Comparison of ENCODE assay signal across 21 cellular contexts in the genomic region with DNA sequence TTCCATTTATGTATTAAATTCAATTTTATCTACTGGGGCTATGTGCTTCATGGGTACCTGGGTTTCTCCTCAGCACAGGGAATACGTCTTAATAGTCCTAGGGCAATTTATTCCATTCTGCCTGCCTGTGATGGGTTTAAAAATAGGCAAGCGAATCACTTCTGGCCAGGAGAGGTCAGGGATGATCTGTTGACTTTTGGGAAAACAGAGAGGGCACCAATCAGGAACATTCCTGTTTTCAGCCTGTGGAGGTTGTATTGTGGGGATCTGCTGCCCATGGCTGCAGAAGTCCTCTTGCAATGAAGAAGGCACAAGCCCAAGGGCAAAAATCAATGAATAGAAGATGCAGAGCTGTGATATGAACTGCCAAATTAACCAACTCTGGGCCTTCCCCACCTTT.
DNase-seq lines count a peak whose midpoint lies in the region; ATAC-seq, FAIRE-seq and TF ChIP-seq lines count a peak whose summit lies in the region.
"Had no signal": no experiment of that assay in that cellular context is flagged by ENCODE, and none has a peak within 500 bp of the region (broad histone marks: within the 10 kb centered on the region; RNA-seq: fewer than 3 reads in every experiment).

No MANE protein-coding gene starts in this region.

- H2BK12ac ChIP-seq in H1 (ENCODE audit: low read depth, low read length) = no peak overlapping the region

- H2BK15ac ChIP-seq in H1 (ENCODE audit: low read length) (no peak overlapping the region), mesendoderm (replicated peaks; ENCODE audit: low read depth) (no peak overlapping the region)

- TF ChIP-seq RAD21 in H1 (IDR thresholded peaks at IDR 0.05 in 1 of 2, conservative IDR thresholded peaks at IDR 0.05 in 1 of 2; ENCODE audit: low read depth in 2 of 2, low read length in 2 of 2) = peak; percentile 64

- H3K9ac ChIP-seq in H1 (replicated peaks in 1 of 4; ENCODE audit: extremely low read depth in 1 of 4, low read depth in 3 of 4, low read length in 3 of 4) (no peak overlapping the region), mesendoderm (ENCODE audit: low read length) (no peak overlapping the region)

- H2BK120ac ChIP-seq in H1 (replicated peaks; ENCODE audit: low read depth, low read length) = no peak overlapping the region
- H2BK120ac ChIP-seq in mesendoderm (ENCODE audit: low read depth, low read length) = no peak overlapping the region

- no peak overlapping the region for H4K5ac ChIP-seq in H1 (ENCODE audit: insufficient read length, low read depth, low read length)
- no peak overlapping the region for H4K5ac ChIP-seq in mesendoderm (ENCODE audit: low read length)

- H3K9me3 ChIP-seq in H1 (ENCODE audit: insufficient read depth in 2 of 2, low read depth in 1 of 2, low read length in 1 of 2) = no peaks in the 10 kb centered on the region
- H3K9me3 ChIP-seq: BE2C had no signal

- H2AK5ac ChIP-seq in H1 (ENCODE audit: low read depth, low read length) (no peak overlapping the region), mesendoderm (ENCODE audit: low read length) (no peak overlapping the region)

- 67% methylated on average over 2 of the region's 2 CpGs; no CpG with 5 or more reads in 1 of the 2 experiments for WGBS in H1 (ENCODE audit: extremely low coverage in 1 of 2, insufficient coverage in 1 of 2, insufficient read length in 1 of 2, insufficient replicate concordance in 2 of 2, low coverage in 1 of 2, low lambda C conversion rate in 2 of 2, missing lambda C conversion rate in 1 of 2), 2 experiments
- no CpG with 5 or more reads among the region's 2 CpGs for WGBS in mesendoderm (ENCODE audit: extremely low coverage, insufficient coverage, low lambda C conversion rate)

- 0 out of 2 replicates have a peak overlapping the region, but pooled peaks have one; percentile 36 for H2AFZ ChIP-seq in H1 (ENCODE audit: low read length)

- H3K79me2 ChIP-seq in H1 (ENCODE audit: control insufficient read depth in 1 of 2, insufficient read depth in 2 of 2, low read length in 2 of 2) (no peaks in the 10 kb centered on the region), mesendoderm (ENCODE audit: control insufficient read depth, insufficient read depth, low read length) (no peaks in the 10 kb centered on the region)

- TF ChIP-seq POLR2A in H1 (IDR thresholded peaks at IDR 0.05; ENCODE audit: control extremely low read depth in 1 of 2, low read depth in 2 of 2, low read length in 2 of 2) = no peak

- H3K27me3 Mint-ChIP-seq in stimulated activated naive CD8-positive, alpha-beta T cell treated with anti-CD3 and anti-CD28 coated beads, Interleukin-15, amount 100 ng/mL, for 72 hours = no peaks in the 10 kb centered on the region

- H3K4me2 ChIP-seq in H1 (ENCODE audit: insufficient read depth in 1 of 2, low read depth in 2 of 2, low read length in 2 of 2) = no peak overlapping the region
- H3K4me2 ChIP-seq in mesendoderm (ENCODE audit: low read length) = no peak overlapping the region

- 0 out of 7 replicates have a peak, but pooled peaks cover 0 to 2% (median 0%) of the 10 kb centered on the region in 4 experiments for H3K4me1 ChIP-seq in H1 (replicated peaks in 1 of 4; ENCODE audit: control insufficient read depth in 3 of 4, insufficient read depth in 4 of 4, low read length in 3 of 4)
- H3K4me1 ChIP-seq in mesendoderm (ENCODE audit: control insufficient read depth, low read depth, low read length) = no peaks in the 10 kb centered on the region
- H3K4me1 ChIP-seq: BE2C, HAP-1 had no signal

- TF ChIP-seq CTCF in LNCaP clone FGC (IDR thresholded peaks at IDR 0.05; ENCODE audit: control insufficient read depth, extremely low read depth, insufficient read depth) (peak; percentile 34; the same call in 1 of the 2 replicates), H1 (IDR thresholded peaks at IDR 0.05; ENCODE audit: control extremely low read depth in 1 of 3, insufficient read depth in 1 of 3, low read depth in 1 of 3, low read length in 3 of 3) (peak in 2 of 3 experiments; percentile 24 to 46; a peak in 2 of 4 replicates)

- no peak overlapping the region for H3K27ac ChIP-seq in H1 (ENCODE audit: low read depth, low read length)
- no peak overlapping the region for H3K27ac ChIP-seq in mesendoderm (ENCODE audit: low read depth, low read length)

- H3K14ac ChIP-seq in H1 (ENCODE audit: insufficient read length) = no peak overlapping the region

- POLR2A ChIA-PET in H1 (lab: Charles Lee; ENCODE audit: partially characterized antibody) = no interaction called here

- no peak overlapping the region for H3K23ac ChIP-seq in H1 (ENCODE audit: insufficient read length)
- no peak overlapping the region for H3K23ac ChIP-seq in mesendoderm (ENCODE audit: low read length)

- H2BK20ac ChIP-seq in H1 (ENCODE audit: low read length) = no peak overlapping the region

- FAIRE-seq in H1 (lab: Jason Lieb, UNC) = no peak
- FAIRE-seq: GM12878, GM18507, HTR-8/SVneo had no signal

- peak; percentile 15 for DNase-seq in EL
- DNase-seq in LNCaP clone FGC (ENCODE audit: low read depth) = no peak
- no peak for DNase-seq in H1 (ENCODE audit: low read depth in 1 of 2, low spot score in 2 of 2)
- DNase-seq in mesendoderm = peak; percentile 61
- DNase-seq in stimulated activated CD4-positive, alpha-beta T cell treated with anti-CD3 and anti-CD28 coated beads, Interleukin-4, amount 100 ng/mL, for 4 hours = no peak
- DNase-seq in stimulated activated naive CD8-positive, alpha-beta T cell treated with anti-CD3 and anti-CD28 coated beads, Interleukin-15, amount 100 ng/mL, for 72 hours = no peak
- DNase-seq in NCI-H2081 treated with DMSO at 0.1 percent for 48 hours (lab: John Stamatoyannopoulos, UW) = no peak
- DNase-seq in activated CD4-positive, alpha-beta T cell treated with anti-CD3 and anti-CD28 coated beads for 48 hours = no peak
- DNase-seq: ACHN; BE2C; CD8-positive, alpha-beta T cell; NCI-H1048; NCI-H146; NCI-H226; NCI-H526 treated with DMSO at 0.1 percent for 48 hours; Right ventricle myocardium superior had no signal

- H3K56ac ChIP-seq in H1 (replicated peaks; ENCODE audit: insufficient read length, low read depth, low read length) (no peak overlapping the region), mesendoderm (ENCODE audit: low read length) (no peak overlapping the region)

- no peak overlapping the region for H3K4me3 Mint-ChIP-seq in stimulated activated naive CD8-positive, alpha-beta T cell treated with anti-CD3 and anti-CD28 coated beads, Interleukin-15, amount 100 ng/mL, for 72 hours
- H3K4me3 Mint-ChIP-seq: CD8-positive, alpha-beta T cell had no signal

- no peak overlapping the region for H4K91ac ChIP-seq in H1 (replicated peaks; ENCODE audit: insufficient read length, low read length)

- no peaks in the 10 kb centered on the region for H3K4me1 Mint-ChIP-seq in stimulated activated naive CD8-positive, alpha-beta T cell treated with anti-CD3 and anti-CD28 coated beads, Interleukin-15, amount 100 ng/mL, for 72 hours

- no peak overlapping the region for H4K8ac ChIP-seq in H1 (ENCODE audit: extremely low read depth, insufficient read depth, low read length)
- no peak overlapping the region for H4K8ac ChIP-seq in mesendoderm (ENCODE audit: low read depth, low read length)

- CTCF ChIA-PET in H1 (lab: Charles Lee; ENCODE audit: partially characterized antibody) = interaction anchor here (0.6 to 2.0 kb wide), 8 partner anchors 9 to 323 kb away, joined by 3 to 8 read pairs (median 3); no protein-coding TSS in a partner anchor

- H4K20me1 ChIP-seq in H1 (replicated peaks in 1 of 2; ENCODE audit: control insufficient read depth in 1 of 2, insufficient read depth in 2 of 2, low read length in 2 of 2) = peaks cover 0 to 1% of the 10 kb centered on the region in 2 experiments

- no peaks in the 10 kb centered on the region for H3K79me1 ChIP-seq in H1 (ENCODE audit: low read depth, low read length)
- H3K79me1 ChIP-seq in mesendoderm (ENCODE audit: low read length) = no peaks in the 10 kb centered on the region

- H3K18ac ChIP-seq in H1 (ENCODE audit: extremely low read depth, low read length) (no peak overlapping the region), mesendoderm (ENCODE audit: low read length) (no peak overlapping the region)

- H3K23me2 ChIP-seq in H1 (ENCODE audit: low read depth, low read length) = no peaks in the 10 kb centered on the region

- peaks cover 0 to 4% of the 10 kb centered on the region in 2 donors for H3K9me3 Mint-ChIP-seq in stimulated activated naive CD8-positive, alpha-beta T cell treated with anti-CD3 and anti-CD28 coated beads, Interleukin-15, amount 100 ng/mL, for 72 hours
- H3K9me3 Mint-ChIP-seq: CD8-positive, alpha-beta T cell had no signal

- H3K27ac Mint-ChIP-seq in stimulated activated naive CD8-positive, alpha-beta T cell treated with anti-CD3 and anti-CD28 coated beads, Interleukin-15, amount 100 ng/mL, for 72 hours = no peak overlapping the region
- H3K27ac Mint-ChIP-seq: CD8-positive, alpha-beta T cell had no signal

- TF ChIP-seq EP300 in H1 (IDR thresholded peaks at IDR 0.05; ENCODE audit: borderline replicate concordance in 1 of 2, low read depth in 2 of 2, low read length in 2 of 2) = no peak

- no peak overlapping the region for H3K4ac ChIP-seq in H1 (replicated peaks; ENCODE audit: insufficient read length, low read depth, low read length)
- no peak overlapping the region for H3K4ac ChIP-seq in mesendoderm (ENCODE audit: low read depth, low read length)

- H3K27me3 ChIP-seq in H1 (replicated peaks in 1 of 4; ENCODE audit: control insufficient read depth in 3 of 4, extremely low read depth in 1 of 4, insufficient read depth in 3 of 4, low read length in 3 of 4) = no peaks in the 10 kb centered on the region
- H3K27me3 ChIP-seq in mesendoderm (ENCODE audit: insufficient read depth, low read length, poor library complexity) = no peaks in the 10 kb centered on the region
- H3K27me3 ChIP-seq: BE2C had no signal

- H3K36me3 ChIP-seq in H1 (ENCODE audit: control insufficient read depth in 2 of 4, insufficient read depth in 4 of 4, low read length in 3 of 4) (no peaks in the 10 kb centered on the region), mesendoderm (ENCODE audit: control insufficient read depth, insufficient read depth, low read length) (no peaks in the 10 kb centered on the region)
- H3K36me3 ChIP-seq: BE2C, HAP-1 had no signal

- H3K4me3 ChIP-seq in LNCaP clone FGC (ENCODE audit: low read depth, low read length) = no peak overlapping the region
- no peak overlapping the region for H3K4me3 ChIP-seq in H1 (ENCODE audit: extremely low read depth in 1 of 4, insufficient read depth in 2 of 4, low read depth in 3 of 4, low read length in 4 of 4)
- H3K4me3 ChIP-seq in mesendoderm (ENCODE audit: low read length) = no peak overlapping the region
- H3K4me3 ChIP-seq: GM12878, HAP-1 had no signal

- ATAC-seq in stimulated activated naive CD8-positive, alpha-beta T cell treated with anti-CD3 and anti-CD28 coated beads, Interleukin-15, amount 100 ng/mL, for 72 hours = no peak
- ATAC-seq: CD8-positive, alpha-beta T cell; GM12878; Panc1 had no signal

- H2BK5ac ChIP-seq in H1 (ENCODE audit: low read depth, low read length) (no peak overlapping the region), mesendoderm (ENCODE audit: low read length) (no peak overlapping the region)

TF ChIP-seq in H1, 55 proteins besides CTCF, POLR2A, EP300 and RAD21 (continues in another document):
- TF ChIP-seq TEAD4 (IDR thresholded peaks at IDR 0.05; ENCODE audit: low read depth, low read length) = no peak
- TF ChIP-seq CBX5 (IDR thresholded peaks at IDR 0.05; ENCODE audit: low read depth, low read length) = no peak
- no peak for TF ChIP-seq CBX8 (IDR thresholded peaks at IDR 0.05; ENCODE audit: borderline replicate concordance, low read depth, low read length)
- TF ChIP-seq NRF1 (IDR thresholded peaks at IDR 0.05; ENCODE audit: low read depth, low read length) = no peak

Comparison
In these comparisons a context has a peak if more than half of its experiments do, and no peak if none do; other contexts are left out.
1. DNase-seq: peak in EL (single experiment) and mesendoderm (single experiment); none in LNCaP clone FGC (single experiment), H1 (0 of 2), stimulated activated CD4-positive, alpha-beta T cell treated with anti-CD3 and anti-CD28 coated beads, Interleukin-4, amount 100 ng/mL, for 4 hours (0 of 2), stimulated activated naive CD8-positive, alpha-beta T cell treated with anti-CD3 and anti-CD28 coated beads, Interleukin-15, amount 100 ng/mL, for 72 hours (0 of 2), NCI-H2081 treated with DMSO at 0.1 percent for 48 hours (single experiment) and activated CD4-positive, alpha-beta T cell treated with anti-CD3 and anti-CD28 coated beads for 48 hours (single experiment).